1 cellular context compared by ENCODE assay signal in genomic region chr2:65527451-65528240, GRCh38.
TF ChIP-seq lines count a peak whose summit lies in the region.

No MANE protein-coding gene starts in this region.

TF ChIP-seq in K562, 482 proteins besides CTCF, POLR2A, EP300 and RAD21 (continued from another document and continues in another):
- TF ChIP-seq GTF3C2 (IDR thresholded peaks at IDR 0.05; ENCODE audit: borderline replicate concordance, extremely low read depth, insufficient read length) (no peak), SFPQ (IDR thresholded peaks at IDR 0.05; ENCODE audit: low read depth, low read length) (no peak), NEUROD1 (IDR thresholded peaks at IDR 0.05; ENCODE audit: borderline replicate concordance, low read depth, low read length, partially characterized antibody) (no peak), ATF3 (IDR thresholded peaks at IDR 0.05) (no peak), ATF3 (CRISPR knock-in tag; conservative IDR thresholded peaks at IDR 0.05) (no peak), RB1 (IDR thresholded peaks at IDR 0.05; ENCODE audit: low read depth) (peak; percentile 12; the same call in 1 of the 2 replicates), FOXP1 (CRISPR knock-in tag; IDR thresholded peaks at IDR 0.05) (no peak), SPI1 (IDR thresholded peaks at IDR 0.05; ENCODE audit: borderline replicate concordance, low read depth, low read length) (no peak), KLF1 (tag; IDR thresholded peaks at IDR 0.05) (no peak), FOXM1 (IDR thresholded peaks at IDR 0.05; ENCODE audit: low read depth) (peak; percentile 25; the same call in 1 of the 2 replicates), FOXM1 (CRISPR knock-in tag; IDR thresholded peaks at IDR 0.05; ENCODE audit: low read depth) (no peak), NCOA4 (IDR thresholded peaks at IDR 0.05; ENCODE audit: partially characterized antibody) (no peak), TEAD2 (tag; IDR thresholded peaks at IDR 0.05) (no peak), DNMT1 (IDR thresholded peaks at IDR 0.05) (no peak), ZNF77 (CRISPR knock-in tag; IDR thresholded peaks at IDR 0.05) (no peak), ZNF76 (CRISPR knock-in tag; IDR thresholded peaks at IDR 0.05; ENCODE audit: borderline replicate concordance) (no peak), ZSCAN29 (IDR thresholded peaks at IDR 0.05) (no peak), ZNF316 (IDR thresholded peaks at IDR 0.05) (no peak), HDGF (IDR thresholded peaks at IDR 0.05) (no peak), CEBPZ (IDR thresholded peaks at IDR 0.05; ENCODE audit: borderline replicate concordance, low read depth, low read length) (no peak), HMGN3 (IDR thresholded peaks at IDR 0.05; ENCODE audit: borderline replicate concordance, extremely low read depth, insufficient read length, low read depth, low read length) (no peak), NCOR1 (IDR thresholded peaks at IDR 0.05) (peak; percentile 49), ZKSCAN3 (CRISPR knock-in tag; IDR thresholded peaks at IDR 0.05) (no peak), PCBP2 (IDR thresholded peaks at IDR 0.05; ENCODE audit: low read depth, low read length, poor library complexity, severe bottlenecking) (no peak), JUND (IDR thresholded peaks at IDR 0.05; ENCODE audit: borderline replicate concordance, low read depth, low read length) (peak; percentile 79; the same call in 1 of the 2 replicates), JUND (tag; IDR thresholded peaks at IDR 0.05; ENCODE audit: borderline replicate concordance, low read depth, low read length) (no peak; the same call in 2 of the 3 replicates), CBFA2T3 (IDR thresholded peaks at IDR 0.05) (peak; percentile 70), ZBTB12 (CRISPR knock-in tag; IDR thresholded peaks at IDR 0.05) (no peak), ZKSCAN8 (CRISPR knock-in tag; IDR thresholded peaks at IDR 0.05) (peak; percentile 58; the same call in 1 of the 2 replicates), RBFOX2 (IDR thresholded peaks at IDR 0.05; ENCODE audit: low read depth, low read length) (no peak), FOXA1 (IDR thresholded peaks at IDR 0.05; ENCODE audit: borderline replicate concordance) (no peak), MYC (IDR thresholded peaks at IDR 0.05; ENCODE audit: low read depth, low read length) (peak; percentile 44; the same call in 1 of the 2 replicates), MYC (CRISPR knock-in tag; IDR thresholded peaks at IDR 0.05; ENCODE audit: borderline replicate concordance, low read depth) (no peak), ZHX1 (conservative IDR thresholded peaks at IDR 0.05; ENCODE audit: low read length) (no peak), ZNF830 (CRISPR knock-in tag; IDR thresholded peaks at IDR 0.05) (no peak), ZNF274 (IDR thresholded peaks at IDR 0.05; ENCODE audit: borderline replicate concordance, low read depth, low read length) (no peak), BDP1 (IDR thresholded peaks at IDR 0.05; ENCODE audit: insufficient read depth, insufficient read length) (no peak), DPF2 (IDR thresholded peaks at IDR 0.05) (peak; percentile 89), ZNF609 (CRISPR knock-in tag; IDR thresholded peaks at IDR 0.05; ENCODE audit: borderline replicate concordance) (no peak), PHB2 (IDR thresholded peaks at IDR 0.05; ENCODE audit: low read depth) (no peak), IFI16 (CRISPR knock-in tag; IDR thresholded peaks at IDR 0.05) (no peak), MAFF (IDR thresholded peaks at IDR 0.05; ENCODE audit: low read length) (no peak), CREB3L1 (IDR thresholded peaks at IDR 0.05; ENCODE audit: borderline replicate concordance, low read depth) (no peak), NFYB (IDR thresholded peaks at IDR 0.05; ENCODE audit: extremely low read depth, insufficient read length) (no peak), SIN3B (IDR thresholded peaks at IDR 0.05; ENCODE audit: low read depth) (no peak), MED1 (CRISPR knock-in tag; IDR thresholded peaks at IDR 0.05; ENCODE audit: borderline replicate concordance) (no peak), ZNF57 (CRISPR knock-in tag; IDR thresholded peaks at IDR 0.05) (no peak)
